Comparison of ENCODE assay signal across 8 cellular contexts in genomic region chr11:79437274-79437980, GRCh38. TPM values are rescaled to one million over a fixed set of nuclear protein-coding genes. Genes with fewer than 3 reads are reported as not detected.
A peak's percentile ranks its signal among the peaks of the same experiment; 100 is the strongest.
DNase-seq lines count a peak whose midpoint lies in the region; ATAC-seq, FAIRE-seq and TF ChIP-seq lines count a peak whose summit lies in the region.

No MANE protein-coding gene starts in this region.

- H4K12ac ChIP-seq in trophoblast cell (ENCODE audit: low read depth, low read length): no peak overlapping the region

- no peak for TF ChIP-seq POLR2A in A549 (IDR thresholded peaks at IDR 0.05; ENCODE audit: low read length)

- DNase-seq in A549 (ENCODE audit: low read depth in 1 of 2, low spot score in 1 of 2) (no peak), GM13977 (ENCODE audit: low spot score) (peak; percentile 39), T-cell (no peak), cardiac muscle cell (ENCODE audit: low read depth in 1 of 2, low spot score in 1 of 2) (peak; percentile 44 to 89), trophoblast cell (peak; percentile 15 to 45), NCI-H1436 (lab: John Stamatoyannopoulos, UW) (no peak), dermis blood vessel endothelial cell (no peak)
- no peak for DNase-seq in stimulated activated naive CD4-positive, alpha-beta T cell (lab: John Stamatoyannopoulos, UW)

- TF ChIP-seq CTCF in A549 (IDR thresholded peaks at IDR 0.05): no peak
- no peak for TF ChIP-seq CTCF in GM13977 (IDR thresholded peaks at IDR 0.05; ENCODE audit: extremely low read depth, insufficient read depth, missing control alignments)
- TF ChIP-seq CTCF in cardiac muscle cell (IDR thresholded peaks at IDR 0.05; ENCODE audit: low read depth, low read length): no peak

- no peak overlapping the region for H2BK12ac ChIP-seq in trophoblast cell (ENCODE audit: low read length)

- H3K23ac ChIP-seq in trophoblast cell (ENCODE audit: low read length): no peak overlapping the region

- in situ Hi-C loops in GM13977 (cut with MboI; ENCODE audit: low pct_unique_long_range_greater_than_20kb, low sequenced_read_pairs, unreplicated experiment): no loop called here

- peak overlapping the region in 1 of 2 experiments; percentile 2; a peak in 1 of 6 replicates for H3K27ac ChIP-seq in A549
- H3K27ac ChIP-seq in cardiac muscle cell: no peak overlapping the region
- H3K27ac ChIP-seq in trophoblast cell (ENCODE audit: low read depth, low read length): no peak overlapping the region

- peak overlapping the region; percentile 98 for H3K4me2 ChIP-seq in A549
- H3K4me2 ChIP-seq in trophoblast cell (ENCODE audit: low read length): peak overlapping the region; percentile 100

- FAIRE-seq in A549 (lab: Jason Lieb, UNC): no peak

- 7% methylated on average over 26 of the region's 74 CpGs for WGBS in A549 (ENCODE audit: missing lambda C conversion rate)
- WGBS in trophoblast cell (ENCODE audit: extremely low coverage, insufficient coverage, insufficient read length): no CpG with 5 or more reads among the region's 74 CpGs

- H3K27me3 Mint-ChIP-seq in T-cell: peaks cover 50 to 67% of the 10 kb centered on the region in 2 donors

- peak overlapping the region in 2 of 3 donors; percentile 22 to 37 for H3K4me3 Mint-ChIP-seq in T-cell

- no peaks in the 10 kb centered on the region for H3K79me2 ChIP-seq in trophoblast cell (ENCODE audit: control insufficient read depth, insufficient read depth, low read length, poor library complexity)

- no peak overlapping the region for H3K9ac ChIP-seq in trophoblast cell (ENCODE audit: low read length)

- H3K27ac Mint-ChIP-seq in T-cell: no peak overlapping the region

- ATAC-seq in A549 (peak; percentile 16 to 66; a peak in 5 of 6 replicates), T-cell (replicated peaks in 1 of 4) (no peak)

- no peaks in the 10 kb centered on the region for H3K79me1 ChIP-seq in trophoblast cell (ENCODE audit: low read length)

- no peaks in the 10 kb centered on the region for H3K9me3 ChIP-seq in A549
- no peaks in the 10 kb centered on the region for H3K9me3 ChIP-seq in cardiac muscle cell (ENCODE audit: low read depth)
- H3K9me3 ChIP-seq in trophoblast cell (ENCODE audit: insufficient read depth, low read depth, low read length): peaks cover 2% of the 10 kb centered on the region

- no peak overlapping the region for H4K91ac ChIP-seq in trophoblast cell (ENCODE audit: low read depth, low read length)

- CTCF ChIA-PET in A549 (lab: Yijun Ruan, JAX) (no interaction called here), T-cell (lab: Charles Lee) (no interaction called here)

- H3K14ac ChIP-seq in trophoblast cell (ENCODE audit: low read length): no peak overlapping the region

- no peak overlapping the region for H2BK120ac ChIP-seq in trophoblast cell (ENCODE audit: insufficient read depth, low read length, poor library complexity)

- peaks cover 44% of the 10 kb centered on the region for H3K27me3 ChIP-seq in cardiac muscle cell
- peaks cover 54% of the 10 kb centered on the region for H3K27me3 ChIP-seq in trophoblast cell (ENCODE audit: insufficient read depth, low read length)

- H3K18ac ChIP-seq in trophoblast cell (ENCODE audit: low read length): no peak overlapping the region

- no peak overlapping the region for H2AK5ac ChIP-seq in trophoblast cell (ENCODE audit: low read length)

- no peak for TF ChIP-seq RAD21 in A549 (conservative IDR thresholded peaks at IDR 0.05 in 1 of 2, IDR thresholded peaks at IDR 0.05 in 1 of 2)

- H3K36me3 Mint-ChIP-seq in T-cell: no peaks in the 10 kb centered on the region

- no peak overlapping the region for H2AFZ ChIP-seq in trophoblast cell (ENCODE audit: insufficient read depth, low read length, poor library complexity)

- POLR2A ChIA-PET in A549 (lab: Yijun Ruan, JAX): no interaction called here
- POLR2A ChIA-PET in T-cell (lab: Charles Lee): no interaction called here

- no peak overlapping the region for H4K8ac ChIP-seq in trophoblast cell (ENCODE audit: low read depth, low read length)

- H3K4me1 ChIP-seq in A549: peaks cover 27% of the 10 kb centered on the region; the same call in 2 of the 3 replicates
- peaks cover 4% of the 10 kb centered on the region for H3K4me1 ChIP-seq in cardiac muscle cell (ENCODE audit: low read depth)
- H3K4me1 ChIP-seq in trophoblast cell (ENCODE audit: control insufficient read depth in 1 of 2, insufficient read depth in 2 of 2, low read length in 2 of 2): peaks cover 22 to 37% of the 10 kb centered on the region in 2 experiments

- H3K4me3 ChIP-seq in A549: peak overlapping the region; percentile 44
- peak overlapping the region; percentile 59 for H3K4me3 ChIP-seq in cardiac muscle cell
- peak overlapping the region; percentile 63 for H3K4me3 ChIP-seq in trophoblast cell (ENCODE audit: low read depth, low read length)

- H3K9me3 Mint-ChIP-seq in T-cell: peaks cover 0 to 6% (median 0%) of the 10 kb centered on the region in 3 donors

- H3K4me1 Mint-ChIP-seq in T-cell: peaks cover 8 to 20% (median 17%) of the 10 kb centered on the region in 3 donors

- H3K36me3 ChIP-seq in cardiac muscle cell (no peaks in the 10 kb centered on the region), trophoblast cell (ENCODE audit: control insufficient read depth in 1 of 2, insufficient read depth in 2 of 2, low read length in 2 of 2) (no peaks in the 10 kb centered on the region)

- H3K4ac ChIP-seq in trophoblast cell (ENCODE audit: low read depth, low read length): no peak overlapping the region

- no peak overlapping the region for H2BK5ac ChIP-seq in trophoblast cell (ENCODE audit: low read depth, low read length, poor library complexity)

- TF ChIP-seq EP300 in A549 (IDR thresholded peaks at IDR 0.05): no peak

TF ChIP-seq in A549, 52 proteins besides CTCF, POLR2A, EP300 and RAD21:
- peak; percentile 44; the same call in 1 of the 2 replicates for TF ChIP-seq MAX (IDR thresholded peaks at IDR 0.05)
- no peak for TF ChIP-seq BHLHE40 (IDR thresholded peaks at IDR 0.05; ENCODE audit: low read depth, low read length)

RNA-seq across cellular contexts. Expression of gene TENM4, which starts 3.4 kb away (rescaled TPM):
- 0.01 and 0.06 TPM in 2 replicates for polyA plus RNA-seq in A549 (2011; rRNA removed)
- 0.08 and 0.16 TPM in 2 replicates for polyA plus RNA-seq in A549 (2012; cell fraction: cytosol; rRNA removed)
- 0.05 and 0.33 TPM in 2 replicates for polyA plus RNA-seq in A549 (2012; cell fraction: nucleus; rRNA removed)
- polyA plus RNA-seq in A549 (2017; fragmentation: RNase III; extraction: RNeasy Plus Mini Kit Qiagen cat#74134 plus additional on column Dnase treatment): 0.12 to 0.31 TPM (median 0.18 TPM) in 3 replicates
- polyA minus RNA-seq in A549 (2011; rRNA and poly(A)+ RNA removed): 0.17 and 0.54 TPM in 2 replicates
- under 1 TPM in 3 of 5 donors, not detected in 2; 0.03 to 0.35 (median 0.03) TPM for total RNA-seq in T-cell
- total RNA-seq in cardiac muscle cell: 59.6 and 105 TPM in 2 replicates
- 19.0 and 27.3 TPM in 2 replicates for polyA plus RNA-seq in cardiac muscle cell
- polyA plus RNA-seq in trophoblast cell (2013): 37.5 and 42.0 TPM in 2 replicates
- total RNA-seq in dermis blood vessel endothelial cell: 0.37 and 2.9 TPM in 2 replicates

Comparison
In these comparisons a context has a peak if more than half of its experiments do, and no peak if none do; other contexts are left out.
1. ATAC-seq: peak in A549 (2 of 2); none in T-cell (0 of 4).
2. DNase-seq: peak in GM13977 (single experiment), cardiac muscle cell (2 of 2) and trophoblast cell (2 of 2); none in A549 (0 of 2), T-cell (0 of 34), NCI-H1436 (single experiment), stimulated activated naive CD4-positive, alpha-beta T cell (0 of 6) and dermis blood vessel endothelial cell (single experiment).
3. RNA of gene TENM4, which starts 3.4 kb away (total RNA-seq): 59.6 to 105 TPM in cardiac muscle cell; 0.37 to 2.9 TPM in dermis blood vessel endothelial cell and 0.03 to 0.35 TPM in T-cell; every median in the first group is over 10 times any median in the second.
4. Peak in every context shown above with its lines, with median percentiles within 50 percentile points of each other: H3K4me3 ChIP-seq.